Comparison of ENCODE assay signal across 8 cellular contexts in the genomic region with DNA sequence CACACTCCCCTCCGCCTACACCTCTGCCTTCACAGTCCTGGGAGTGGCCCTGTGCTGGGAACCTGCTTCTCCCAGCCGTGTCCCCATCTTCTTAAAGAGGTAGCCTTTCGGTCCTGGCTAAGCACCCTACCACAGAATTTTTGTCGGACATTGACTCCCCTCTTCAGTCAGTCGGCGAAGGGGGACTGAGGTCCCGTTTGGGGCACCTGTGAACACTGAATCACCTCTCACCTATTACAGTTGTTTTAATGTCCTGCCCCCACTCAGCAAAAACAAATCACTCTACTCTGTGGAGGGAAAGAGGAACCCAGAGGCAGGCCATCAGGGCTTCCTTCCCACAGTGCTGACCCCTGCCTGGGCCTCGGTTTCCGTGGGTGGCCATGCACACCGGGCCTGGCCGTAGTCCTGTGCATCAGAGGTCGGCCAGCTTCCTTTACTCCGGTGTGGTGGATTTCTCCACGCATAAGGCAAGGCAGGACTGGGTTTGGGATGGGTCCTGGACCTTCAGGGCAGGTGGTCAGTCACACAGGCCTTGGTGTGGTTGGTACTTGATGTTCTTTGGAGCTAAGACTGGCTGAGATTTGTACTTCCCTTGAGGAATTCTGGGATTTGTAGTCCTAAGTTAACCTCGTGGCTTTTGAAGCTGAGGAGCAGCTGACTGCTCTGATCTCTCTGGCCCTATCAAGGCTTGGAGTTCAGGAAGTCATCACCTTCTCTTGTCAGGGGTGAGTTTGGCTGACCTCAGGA. TPM values are rescaled to one million over a fixed set of nuclear protein-coding genes. Genes with fewer than 3 reads are reported as not detected.
A peak's percentile ranks its signal among the peaks of the same experiment; 100 is the strongest.
DNase-seq lines count a peak whose midpoint lies in the region; ATAC-seq, FAIRE-seq and TF ChIP-seq lines count a peak whose summit lies in the region.

No MANE protein-coding gene starts in this region.

- TF ChIP-seq EP300 in A549 (IDR thresholded peaks at IDR 0.05), result no peak

- H3K4me3 Mint-ChIP-seq in activated naive CD8-positive, alpha-beta T cell treated with anti-CD3 and anti-CD28 coated beads, Interleukin-2, amount 50 U/mL, for 24 hours, result peak overlapping the region; percentile 81
- H3K4me3 Mint-ChIP-seq in osteocyte (ENCODE audit: unreplicated experiment), result peak overlapping the region; percentile 79

- intact Hi-C loops in head of caudate nucleus (cut with DNase I), result no loop called here

- DNase-seq in A549 (ENCODE audit: low read depth in 1 of 2, low spot score in 1 of 2), result peak in 1 of 2 experiments; percentile 56
- peak; percentile 62 for DNase-seq in GM03348 (ENCODE audit: low spot score)
- DNase-seq in NCI-H1694 treated with DMSO at 0.1 percent for 48 hours (lab: John Stamatoyannopoulos, UW), result peak; percentile 65
- no peak for DNase-seq in activated naive CD8-positive, alpha-beta T cell treated with anti-CD3 and anti-CD28 coated beads, Interleukin-2, amount 50 U/mL, for 24 hours
- DNase-seq in head of caudate nucleus, result peak in 22 of 42 donors; percentile 40 to 77 (median 60)
- DNase-seq in osteocyte (ENCODE audit: extremely low spot score, unreplicated experiment), result no peak

- peak overlapping the region; percentile 94 to 97 for H3K27ac ChIP-seq in A549

- no peak for FAIRE-seq in A549 (lab: Jason Lieb, UNC)

- no peaks in the 10 kb centered on the region for H3K9me3 Mint-ChIP-seq in activated naive CD8-positive, alpha-beta T cell treated with anti-CD3 and anti-CD28 coated beads, Interleukin-2, amount 50 U/mL, for 24 hours
- no peaks in the 10 kb centered on the region for H3K9me3 Mint-ChIP-seq in osteocyte (ENCODE audit: unreplicated experiment)

- TF ChIP-seq CTCF in A549 (IDR thresholded peaks at IDR 0.05) (no peak), osteocyte (IDR thresholded peaks at IDR 0.05) (no peak)

- peaks cover 44% of the 10 kb centered on the region; the same call in 2 of the 3 replicates for H3K4me1 ChIP-seq in A549

- 49% methylated on average over 11 of the region's 15 CpGs for WGBS in A549 (ENCODE audit: missing lambda C conversion rate)

- peak overlapping the region; percentile 80 for H3K27ac Mint-ChIP-seq in activated naive CD8-positive, alpha-beta T cell treated with anti-CD3 and anti-CD28 coated beads, Interleukin-2, amount 50 U/mL, for 24 hours
- peak overlapping the region; percentile 91 for H3K27ac Mint-ChIP-seq in osteocyte (ENCODE audit: unreplicated experiment)

- peaks cover 36% of the 10 kb centered on the region for H3K36me3 Mint-ChIP-seq in activated naive CD8-positive, alpha-beta T cell treated with anti-CD3 and anti-CD28 coated beads, Interleukin-2, amount 50 U/mL, for 24 hours (ENCODE audit: low read depth)
- peaks cover 28% of the 10 kb centered on the region for H3K36me3 Mint-ChIP-seq in osteocyte (ENCODE audit: unreplicated experiment)

- peak overlapping the region; percentile 91 for H3K4me3 ChIP-seq in A549

- CTCF ChIA-PET in A549 (lab: Yijun Ruan, JAX), result interaction anchor here (1.0 to 2.6 kb wide), 4 partner anchors 12 to 31 kb away, joined by 3 to 9 read pairs (median 6); no protein-coding TSS in a partner anchor

- no peak for TF ChIP-seq RAD21 in A549 (conservative IDR thresholded peaks at IDR 0.05 in 1 of 2, IDR thresholded peaks at IDR 0.05 in 1 of 2)

- POLR2A ChIA-PET in A549 (lab: Yijun Ruan, JAX), result no interaction called here

- H3K4me1 Mint-ChIP-seq in activated naive CD8-positive, alpha-beta T cell treated with anti-CD3 and anti-CD28 coated beads, Interleukin-2, amount 50 U/mL, for 24 hours, result peaks cover 57% of the 10 kb centered on the region
- peaks cover 35% of the 10 kb centered on the region for H3K4me1 Mint-ChIP-seq in osteocyte (ENCODE audit: unreplicated experiment)

- no peaks in the 10 kb centered on the region for H3K9me3 ChIP-seq in A549

- ATAC-seq in A549 (peak; percentile 46 to 70), HG03565 (IDR thresholded peaks at IDR 0.05; ENCODE audit: unreplicated experiment) (no peak), GM21529 (IDR thresholded peaks at IDR 0.05; ENCODE audit: unreplicated experiment) (no peak)
- no peak for ATAC-seq in activated naive CD8-positive, alpha-beta T cell treated with anti-CD3 and anti-CD28 coated beads, Interleukin-2, amount 50 U/mL, for 24 hours

- no peaks in the 10 kb centered on the region for H3K27me3 Mint-ChIP-seq in activated naive CD8-positive, alpha-beta T cell treated with anti-CD3 and anti-CD28 coated beads, Interleukin-2, amount 50 U/mL, for 24 hours
- H3K27me3 Mint-ChIP-seq in osteocyte (ENCODE audit: unreplicated experiment), result no peaks in the 10 kb centered on the region

- H3K4me2 ChIP-seq in A549, result peak overlapping the region; percentile 96

- TF ChIP-seq POLR2A in A549 (IDR thresholded peaks at IDR 0.05; ENCODE audit: low read length), result no peak

TF ChIP-seq in A549, 52 proteins besides CTCF, POLR2A, EP300 and RAD21:
- TF ChIP-seq HOXB5 (CRISPR knock-in tag; IDR thresholded peaks at IDR 0.05) (no peak), SREBF2 (IDR thresholded peaks at IDR 0.05) (no peak), ZNF302 (CRISPR knock-in tag; IDR thresholded peaks at IDR 0.05) (no peak), CHD2 (IDR thresholded peaks at IDR 0.05; ENCODE audit: low read length, partially characterized antibody) (no peak), TFCP2L1 (CRISPR knock-in tag; IDR thresholded peaks at IDR 0.05) (no peak), EHF (CRISPR knock-in tag; IDR thresholded peaks at IDR 0.05) (no peak), PHF8 (IDR thresholded peaks at IDR 0.05; ENCODE audit: borderline replicate concordance, low read depth) (no peak), RCOR1 (IDR thresholded peaks at IDR 0.05; ENCODE audit: low read depth, low read length) (no peak), RNF2 (IDR thresholded peaks at IDR 0.05; ENCODE audit: borderline replicate concordance, low read depth) (no peak), FOSB (CRISPR knock-in tag; IDR thresholded peaks at IDR 0.05) (no peak), CBX2 (IDR thresholded peaks at IDR 0.05; ENCODE audit: borderline replicate concordance, low read depth) (no peak), ESRRA (IDR thresholded peaks at IDR 0.05; ENCODE audit: borderline replicate concordance, low read length) (no peak)
- TF ChIP-seq, protein P1, sequence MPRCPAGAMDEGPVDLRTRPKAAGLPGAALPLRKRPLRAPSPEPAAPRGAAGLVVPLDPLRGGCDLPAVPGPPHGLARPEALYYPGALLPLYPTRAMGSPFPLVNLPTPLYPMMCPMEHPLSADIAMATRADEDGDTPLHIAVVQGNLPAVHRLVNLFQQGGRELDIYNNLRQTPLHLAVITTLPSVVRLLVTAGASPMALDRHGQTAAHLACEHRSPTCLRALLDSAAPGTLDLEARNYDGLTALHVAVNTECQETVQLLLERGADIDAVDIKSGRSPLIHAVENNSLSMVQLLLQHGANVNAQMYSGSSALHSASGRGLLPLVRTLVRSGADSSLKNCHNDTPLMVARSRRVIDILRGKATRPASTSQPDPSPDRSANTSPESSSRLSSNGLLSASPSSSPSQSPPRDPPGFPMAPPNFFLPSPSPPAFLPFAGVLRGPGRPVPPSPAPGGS (IDR thresholded peaks at IDR 0.05), result no peak
- TF ChIP-seq, protein P2, sequence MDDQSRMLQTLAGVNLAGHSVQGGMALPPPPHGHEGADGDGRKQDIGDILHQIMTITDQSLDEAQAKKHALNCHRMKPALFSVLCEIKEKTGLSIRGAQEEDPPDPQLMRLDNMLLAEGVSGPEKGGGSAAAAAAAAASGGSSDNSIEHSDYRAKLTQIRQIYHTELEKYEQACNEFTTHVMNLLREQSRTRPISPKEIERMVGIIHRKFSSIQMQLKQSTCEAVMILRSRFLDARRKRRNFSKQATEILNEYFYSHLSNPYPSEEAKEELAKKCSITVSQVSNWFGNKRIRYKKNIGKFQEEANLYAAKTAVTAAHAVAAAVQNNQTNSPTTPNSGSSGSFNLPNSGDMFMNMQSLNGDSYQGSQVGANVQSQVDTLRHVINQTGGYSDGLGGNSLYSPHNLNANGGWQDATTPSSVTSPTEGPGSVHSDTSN (IDR thresholded peaks at IDR 0.05), result no peak

RNA-seq across cellular contexts. Expression of a gene that starts 0.7 kb away (rescaled TPM):
- 5.2 and 5.7 TPM in 2 replicates for polyA plus RNA-seq in A549 (2011; rRNA removed)
- 10.1 and 10.2 TPM in 2 replicates for polyA plus RNA-seq in A549 (2012; cell fraction: cytosol; rRNA removed)
- 11.2 and 16.5 TPM in 2 replicates for polyA plus RNA-seq in A549 (2012; cell fraction: nucleus; rRNA removed)
- polyA plus RNA-seq in A549 (2017; fragmentation: RNase III; extraction: RNeasy Plus Mini Kit Qiagen cat#74134 plus additional on column Dnase treatment), result 5.4 to 6.1 TPM (median 6.0 TPM) in 3 replicates
- polyA minus RNA-seq in A549 (2011; rRNA and poly(A)+ RNA removed), result 6.0 and 7.8 TPM in 2 replicates
- total RNA-seq in osteocyte, result 10.1 and 11.3 TPM in 2 replicates

RNA-seq across cellular contexts. Expression of a gene that starts 22.3 kb away (rescaled TPM):
- 152 and 185 TPM in 2 replicates for polyA plus RNA-seq in A549 (2011; rRNA removed)
- 187 and 200 TPM in 2 replicates for polyA plus RNA-seq in A549 (2012; cell fraction: cytosol; rRNA removed)
- 476 and 597 TPM in 2 replicates for polyA plus RNA-seq in A549 (2012; cell fraction: nucleus; rRNA removed)
- polyA plus RNA-seq in A549 (2017; fragmentation: RNase III; extraction: RNeasy Plus Mini Kit Qiagen cat#74134 plus additional on column Dnase treatment), result 248 to 261 TPM (median 254 TPM) in 3 replicates
- polyA minus RNA-seq in A549 (2011; rRNA and poly(A)+ RNA removed), result 216 and 231 TPM in 2 replicates
- total RNA-seq in osteocyte, result 367 and 385 TPM in 2 replicates

RNA-seq across cellular contexts. Expression of a gene that starts 24.7 kb away (rescaled TPM):
- polyA plus RNA-seq in A549 (2011; rRNA removed) (2.2 and 2.7 TPM in 2 replicates), A549 (2017; fragmentation: RNase III; extraction: RNeasy Plus Mini Kit Qiagen cat#74134 plus additional on column Dnase treatment) (4.4 to 5.4 TPM (median 4.9 TPM) in 3 replicates)
- 6.2 and 7.9 TPM in 2 replicates for polyA plus RNA-seq in A549 (2012; cell fraction: cytosol; rRNA removed)
- 28.7 and 33.9 TPM in 2 replicates for polyA plus RNA-seq in A549 (2012; cell fraction: nucleus; rRNA removed)
- polyA minus RNA-seq in A549 (2011; rRNA and poly(A)+ RNA removed), result 6.0 and 9.3 TPM in 2 replicates
- total RNA-seq in osteocyte, result 9.4 and 9.7 TPM in 2 replicates

RNA-seq across cellular contexts. Expression of a gene that starts 24.9 kb away (rescaled TPM):
- polyA plus RNA-seq in A549 (2011; rRNA removed) (112 and 127 TPM in 2 replicates), A549 (2017; fragmentation: RNase III; extraction: RNeasy Plus Mini Kit Qiagen cat#74134 plus additional on column Dnase treatment) (98.9 to 104 TPM (median 103 TPM) in 3 replicates)
- polyA plus RNA-seq in A549 (2012; cell fraction: cytosol; rRNA removed), result 105 and 149 TPM in 2 replicates
- 99.6 and 204 TPM in 2 replicates for polyA plus RNA-seq in A549 (2012; cell fraction: nucleus; rRNA removed)
- 46.1 and 47.9 TPM in 2 replicates for polyA minus RNA-seq in A549 (2011; rRNA and poly(A)+ RNA removed)
- 56.4 and 57.7 TPM in 2 replicates for total RNA-seq in osteocyte

RNA-seq across cellular contexts. Expression of a gene that starts 37.6 kb away (rescaled TPM):
- 267 and 304 TPM in 2 replicates for polyA plus RNA-seq in A549 (2011; rRNA removed)
- polyA plus RNA-seq in A549 (2012; cell fraction: cytosol; rRNA removed), result 255 and 344 TPM in 2 replicates
- polyA plus RNA-seq in A549 (2012; cell fraction: nucleus; rRNA removed), result 344 and 368 TPM in 2 replicates
- 503 to 541 TPM (median 522 TPM) in 3 replicates for polyA plus RNA-seq in A549 (2017; fragmentation: RNase III; extraction: RNeasy Plus Mini Kit Qiagen cat#74134 plus additional on column Dnase treatment)
- 594 and 615 TPM in 2 replicates for polyA minus RNA-seq in A549 (2011; rRNA and poly(A)+ RNA removed)
- 222 and 239 TPM in 2 replicates for total RNA-seq in osteocyte

Comparison
In these comparisons a context has a peak if more than half of its experiments do, and no peak if none do; other contexts are left out.
1. ATAC-seq: peak in A549 (2 of 2); none in activated naive CD8-positive, alpha-beta T cell treated with anti-CD3 and anti-CD28 coated beads, Interleukin-2, amount 50 U/mL, for 24 hours (single experiment), HG03565 (single experiment) and GM21529 (single experiment).
2. DNase-seq: peak in GM03348 (single experiment), NCI-H1694 treated with DMSO at 0.1 percent for 48 hours (single experiment) and head of caudate nucleus (22 of 42); none in activated naive CD8-positive, alpha-beta T cell treated with anti-CD3 and anti-CD28 coated beads, Interleukin-2, amount 50 U/mL, for 24 hours (single experiment) and osteocyte (single experiment).